ENCODE assay signal across 19 cellular contexts in genomic region chr2:217737127-217737526, GRCh38.
DNase-seq lines count a peak whose midpoint lies in the region; TF ChIP-seq lines count a peak whose summit lies in the region.
"Had no signal": no experiment of that assay in that cellular context is flagged by ENCODE, and none has a peak within 500 bp of the region (broad histone marks: within the 10 kb centered on the region; RNA-seq: fewer than 3 reads in every experiment).

No MANE protein-coding gene starts in this region.

- H4K20me1 ChIP-seq in BLaER1: no peaks in the 10 kb centered on the region

- H3K36me3 ChIP-seq in BLaER1 (no peaks in the 10 kb centered on the region), Peyer's patch (no peaks in the 10 kb centered on the region)
- H3K36me3 ChIP-seq: SJCRH30 had no signal

- peak overlapping the region; percentile 51 for H3K4me2 ChIP-seq in BLaER1
- H3K4me2 ChIP-seq: GM23338 had no signal

- DNase-seq in RPMI7951 (ENCODE audit: low read depth) (peak; percentile 50), kidney tubule cell (ENCODE audit: low spot score) (peak; percentile 66), renal cortical epithelial cell (ENCODE audit: low read depth) (peak; percentile 80), GM19240 (ENCODE audit: insufficient read length, low spot score) (no peak), Peyer's patch (no peak), NCI-H526 (lab: John Stamatoyannopoulos, UW) (no peak), cardiac septum (ENCODE audit: low spot score) (no peak)
- DNase-seq: CD4-positive, CD25-positive, alpha-beta regulatory T cell; DMS79; MM.1S; NCI-H1417; NCI-H1930; NCI-H2171 treated with DMSO at 0.1 percent for 48 hours; NCI-H510A; SJCRH30 had no signal

- TF ChIP-seq POLR2A in Peyer's patch (IDR thresholded peaks at IDR 0.05): no peak

- H3K27ac ChIP-seq in BLaER1: no peak overlapping the region
- peak overlapping the region in 1 of 4 donors; percentile 11 for H3K27ac ChIP-seq in Peyer's patch
- H3K27ac ChIP-seq: HL-60, RWPE1, SJCRH30 had no signal

- intact Hi-C loops in cardiac septum (cut with DNase I): no loop called here

- H3K9me3 ChIP-seq in BLaER1: no peaks in the 10 kb centered on the region
- H3K9me3 ChIP-seq in Peyer's patch: no peaks in the 10 kb centered on the region
- H3K9me3 ChIP-seq: SJCRH30 had no signal

- H3K4me3 ChIP-seq in BLaER1 (no peak overlapping the region), Peyer's patch (no peak overlapping the region)
- H3K4me3 ChIP-seq: GM23338, SJCRH30 had no signal

- H3K27me3 ChIP-seq in BLaER1 (no peaks in the 10 kb centered on the region), Peyer's patch (no peaks in the 10 kb centered on the region)
- H3K27me3 ChIP-seq: SJCRH30 had no signal

- TF ChIP-seq CTCF in Peyer's patch (IDR thresholded peaks at IDR 0.05): no peak

- H3K9ac ChIP-seq in BLaER1: no peak overlapping the region

- peaks cover 11% of the 10 kb centered on the region for H3K4me1 ChIP-seq in BLaER1
- H3K4me1 ChIP-seq in Peyer's patch: no peaks in the 10 kb centered on the region

Comparison
In these comparisons a context has a peak if more than half of its experiments do, and no peak if none do; other contexts are left out.
1. DNase-seq: peak in RPMI7951 (single experiment), kidney tubule cell (single experiment) and renal cortical epithelial cell (single experiment); none in GM19240 (single experiment), Peyer's patch (0 of 3), NCI-H526 (0 of 2) and cardiac septum (single experiment).